22 cellular contexts compared by ENCODE assay signal in genomic region chr2:70203086-70203485, GRCh38.
"Had no signal": no experiment of that assay in that cellular context is flagged by ENCODE, and none has a peak within 500 bp of the region (broad histone marks: within the 10 kb centered on the region; RNA-seq: fewer than 3 reads in every experiment).

No MANE protein-coding gene starts in this region.

- H3K4me3 ChIP-seq: gastrocnemius medialis, mucosa of descending colon, spleen, thoracic aorta, upper lobe of left lung had no signal

- H3K36me3 ChIP-seq: esophagus squamous epithelium, gastrocnemius medialis, thoracic aorta, upper lobe of left lung had no signal

- H3K9me3 ChIP-seq: esophagus squamous epithelium, gastrocnemius medialis, mucosa of descending colon, spleen, thoracic aorta, upper lobe of left lung had no signal

- H3K27me3 ChIP-seq: esophagus squamous epithelium, gastrocnemius medialis, spleen, upper lobe of left lung had no signal

- H3K27ac Mint-ChIP-seq: activated CD4-positive, alpha-beta memory T cell treated with anti-CD3 and anti-CD28 coated beads for 36 hours; brain; effector memory CD8-positive, alpha-beta T cell; nephron progenitor cell; progenitor cell of endocrine pancreas had no signal

- H3K36me3 Mint-ChIP-seq: activated CD4-positive, alpha-beta memory T cell treated with anti-CD3 and anti-CD28 coated beads for 36 hours; activated naive CD4-positive, alpha-beta T cell treated with anti-CD3 and anti-CD28 coated beads, Interleukin-2, amount 10 ng/mL, durations not matched to agents 7 days and 5 days; brain had no signal

- H3K4me1 ChIP-seq: gastrocnemius medialis, spleen, upper lobe of left lung had no signal

- H3K27ac ChIP-seq: esophagus squamous epithelium, gastrocnemius medialis, spleen, thoracic aorta, upper lobe of left lung had no signal

- DNase-seq: activated CD4-positive, alpha-beta memory T cell treated with anti-CD3 and anti-CD28 coated beads for 36 hours; activated CD4-positive, alpha-beta T cell treated with anti-CD3 and anti-CD28 coated beads for 4 hours; activated CD4-positive, CD25-positive, alpha-beta regulatory T cell; activated effector memory CD4-positive, alpha-beta T cell treated with anti-CD3 and anti-CD28 coated beads, Interleukin-2, amount 50 U/mL, for 16 hours; activated naive CD4-positive, alpha-beta T cell treated with anti-CD3 and anti-CD28 coated beads, Interleukin-2, amount 10 ng/mL, durations not matched to agents 7 days and 5 days; effector memory CD8-positive, alpha-beta T cell; esophagus squamous epithelium; gastrocnemius medialis; hypothalamus; mesenchymal stem cell; mucosa of descending colon; nephron progenitor cell; retina; spleen; stimulated activated CD4-positive, alpha-beta T cell treated with anti-CD3 and anti-CD28 coated beads, Interleukin-4, amount 100 ng/mL, for 1 hour; stimulated activated naive CD4-positive, alpha-beta T cell; T-helper 1 cell; T-helper 9 cell; upper lobe of left lung had no signal

- H3K4me1 Mint-ChIP-seq: activated naive CD4-positive, alpha-beta T cell treated with anti-CD3 and anti-CD28 coated beads, Interleukin-2, amount 10 ng/mL, durations not matched to agents 7 days and 5 days; brain; nephron progenitor cell had no signal

- ATAC-seq: effector memory CD8-positive, alpha-beta T cell; gastrocnemius medialis had no signal

- H3K9me3 Mint-ChIP-seq: activated CD4-positive, alpha-beta memory T cell treated with anti-CD3 and anti-CD28 coated beads for 36 hours; activated naive CD4-positive, alpha-beta T cell treated with anti-CD3 and anti-CD28 coated beads, Interleukin-2, amount 10 ng/mL, durations not matched to agents 7 days and 5 days; brain; effector memory CD8-positive, alpha-beta T cell; nephron progenitor cell had no signal

- H3K27me3 Mint-ChIP-seq: activated CD4-positive, alpha-beta memory T cell treated with anti-CD3 and anti-CD28 coated beads for 36 hours; activated naive CD4-positive, alpha-beta T cell treated with anti-CD3 and anti-CD28 coated beads, Interleukin-2, amount 10 ng/mL, durations not matched to agents 7 days and 5 days; brain; effector memory CD8-positive, alpha-beta T cell; progenitor cell of endocrine pancreas had no signal

- H3K4me3 Mint-ChIP-seq: activated CD4-positive, alpha-beta memory T cell treated with anti-CD3 and anti-CD28 coated beads for 36 hours; activated naive CD4-positive, alpha-beta T cell treated with anti-CD3 and anti-CD28 coated beads, Interleukin-2, amount 10 ng/mL, durations not matched to agents 7 days and 5 days; brain; effector memory CD8-positive, alpha-beta T cell; nephron progenitor cell had no signal
